19 cellular contexts compared by ENCODE assay signal in the genomic region with DNA sequence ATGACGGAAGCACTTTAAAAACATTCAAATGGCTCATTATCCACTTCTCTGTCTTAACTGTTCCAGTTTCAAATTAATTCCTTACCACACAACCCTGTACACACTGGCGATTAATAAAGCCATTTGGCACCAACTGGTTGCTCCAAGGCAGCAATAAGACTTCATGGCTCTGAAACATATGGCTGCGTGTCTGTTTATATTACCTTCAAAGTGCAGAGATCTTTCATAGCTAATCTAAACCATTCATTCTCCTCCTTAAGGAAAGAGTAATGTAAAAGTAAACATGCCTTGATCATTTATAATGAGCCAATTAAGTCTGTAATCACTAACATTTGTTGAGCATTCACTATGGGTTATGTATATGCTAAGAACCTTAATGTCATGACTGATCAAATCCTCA.
DNase-seq lines count a peak whose midpoint lies in the region; ATAC-seq and TF ChIP-seq lines count a peak whose summit lies in the region.
"Had no signal": no experiment of that assay in that cellular context is flagged by ENCODE, and none has a peak within 500 bp of the region (broad histone marks: within the 10 kb centered on the region; RNA-seq: fewer than 3 reads in every experiment).

No MANE protein-coding gene starts in this region.

- H3K9me3 ChIP-seq in smooth muscle cell (replicated peaks; ENCODE audit: low read depth) = no peaks in the 10 kb centered on the region
- H3K9me3 ChIP-seq: BLaER1 treated with 17β-estradiol and CSF1 and Interleukin-3, amounts not matched to agents 10 nM and 100 nM; Caco-2; MG63 had no signal

- H3K27ac ChIP-seq in smooth muscle cell (ENCODE audit: low read depth) = peak overlapping the region; percentile 92
- H3K27ac ChIP-seq: BLaER1 treated with 17β-estradiol and CSF1 and Interleukin-3, amounts not matched to agents 10 nM and 100 nM; RWPE1 had no signal

- WGBS in smooth muscle cell (ENCODE audit: low lambda C conversion rate) = 95% methylated on average over 3 of the region's 3 CpGs

- H3K36me3 ChIP-seq in smooth muscle cell (ENCODE audit: low read depth) = no peaks in the 10 kb centered on the region
- H3K36me3 ChIP-seq: MG63 had no signal

- no peak for ATAC-seq in HG03521 (IDR thresholded peaks at IDR 0.05; ENCODE audit: unreplicated experiment)
- ATAC-seq: T-cell had no signal

- TF ChIP-seq CTCF in smooth muscle cell (IDR thresholded peaks at IDR 0.05; ENCODE audit: borderline replicate concordance, insufficient read depth, poor library complexity, severe bottlenecking) = no peak

- no peaks in the 10 kb centered on the region for H4K20me1 ChIP-seq in smooth muscle cell (ENCODE audit: low read depth)
- H4K20me1 ChIP-seq: BLaER1 treated with 17β-estradiol and CSF1 and Interleukin-3, amounts not matched to agents 10 nM and 100 nM had no signal

- peaks cover 13% of the 10 kb centered on the region for H3F3A ChIP-seq in smooth muscle cell (ENCODE audit: low read depth)

- H3K27me3 ChIP-seq in smooth muscle cell (ENCODE audit: low read depth) = no peaks in the 10 kb centered on the region
- H3K27me3 ChIP-seq: BLaER1 treated with 17β-estradiol and CSF1 and Interleukin-3, amounts not matched to agents 10 nM and 100 nM; MG63 had no signal

- no peak overlapping the region for H2AFZ ChIP-seq in smooth muscle cell (ENCODE audit: low read depth)

- H3K4me3 ChIP-seq in smooth muscle cell = no peak overlapping the region
- H3K4me3 ChIP-seq: BLaER1 treated with 17β-estradiol and CSF1 and Interleukin-3, amounts not matched to agents 10 nM and 100 nM; MG63 had no signal

- H3K4me2 ChIP-seq in smooth muscle cell = peak overlapping the region; percentile 80
- H3K4me2 ChIP-seq: BLaER1 treated with 17β-estradiol and CSF1 and Interleukin-3, amounts not matched to agents 10 nM and 100 nM had no signal

- H3K79me2 ChIP-seq in smooth muscle cell (ENCODE audit: low read depth) = no peaks in the 10 kb centered on the region

- H3K4me1 ChIP-seq in smooth muscle cell (ENCODE audit: low read depth) = peaks cover 7% of the 10 kb centered on the region

- peak; percentile 16 for DNase-seq in EH (ENCODE audit: low read depth)
- DNase-seq in NCI-H1436 treated with DMSO at 0.1 percent for 48 hours (lab: John Stamatoyannopoulos, UW) = peak; percentile 70
- DNase-seq in fibroblast of gingiva (ENCODE audit: low read depth) = peak; percentile 69
- no peak for DNase-seq in smooth muscle cell (lab: John Stamatoyannopoulos, UW; ENCODE audit: unreplicated experiment)
- no peak for DNase-seq in activated CD4-positive, alpha-beta T cell treated with anti-CD3 and anti-CD28 coated beads, Interleukin-2, amount 50 U/mL, for 4 hours
- DNase-seq in activated CD4-positive, CD25-positive, alpha-beta regulatory T cell treated with anti-CD3 and anti-CD28 coated beads, Interleukin-2, amount 50 U/mL, for 72 hours = no peak
- DNase-seq: Caco-2; CD4-positive, alpha-beta memory T cell; DND-41; Kasumi-1; MG63; NCI-H1930; NCI-H774; NK-92 treated with Interleukin-12 subunit alpha and Interleukin-12 subunit beta, amount 100 ng/mL, for 24 hours; SIG-M5; T-cell had no signal

- no peak overlapping the region for H3K9ac ChIP-seq in smooth muscle cell (ENCODE audit: low read depth)
- H3K9ac ChIP-seq: BLaER1 treated with 17β-estradiol and CSF1 and Interleukin-3, amounts not matched to agents 10 nM and 100 nM had no signal

Comparison
In these comparisons a context has a peak if more than half of its experiments do, and no peak if none do; other contexts are left out.
1. DNase-seq: peak in EH (single experiment), NCI-H1436 treated with DMSO at 0.1 percent for 48 hours (single experiment) and fibroblast of gingiva (single experiment); none in smooth muscle cell (single experiment), activated CD4-positive, alpha-beta T cell treated with anti-CD3 and anti-CD28 coated beads, Interleukin-2, amount 50 U/mL, for 4 hours (0 of 2) and activated CD4-positive, CD25-positive, alpha-beta regulatory T cell treated with anti-CD3 and anti-CD28 coated beads, Interleukin-2, amount 50 U/mL, for 72 hours (single experiment).